Comparison of ENCODE assay signal across 10 cellular contexts in genomic region chr3:14428087-14429067, GRCh38. TPM values are rescaled to one million over a fixed set of nuclear protein-coding genes. Genes with fewer than 3 reads are reported as not detected.
DNase-seq lines count a peak whose midpoint lies in the region; ATAC-seq and TF ChIP-seq lines count a peak whose summit lies in the region.
"Had no signal": no experiment of that assay in that cellular context is flagged by ENCODE, and none has a peak within 500 bp of the region (broad histone marks: within the 10 kb centered on the region; RNA-seq: fewer than 3 reads in every experiment).

No MANE protein-coding gene starts in this region.

- no peak overlapping the region for H2AFZ ChIP-seq in OCI-LY3 (ENCODE audit: low read depth, low read length)

- H3K4me3 Mint-ChIP-seq in glutamatergic neuron (ENCODE audit: unreplicated experiment), result no peak overlapping the region

- peaks cover 87% of the 10 kb centered on the region for H3K79me2 ChIP-seq in OCI-LY3 (ENCODE audit: low read length)

- no peak for ATAC-seq in GM19452 (IDR thresholded peaks at IDR 0.05; ENCODE audit: unreplicated experiment)
- ATAC-seq: HCT116 had no signal

- no peak overlapping the region for H3K27ac Mint-ChIP-seq in glutamatergic neuron (ENCODE audit: unreplicated experiment)

- POLR2A ChIA-PET in GM10248 (lab: Yijun Ruan, JAX), result no interaction called here

- H3K36me3 Mint-ChIP-seq in glutamatergic neuron (ENCODE audit: unreplicated experiment), result no peaks in the 10 kb centered on the region

- no peaks in the 10 kb centered on the region for H4K20me1 ChIP-seq in OCI-LY3 (ENCODE audit: insufficient read depth, low read length)

- H3K27me3 Mint-ChIP-seq in glutamatergic neuron (ENCODE audit: unreplicated experiment), result peaks cover 13% of the 10 kb centered on the region

- H3K36me3 ChIP-seq in OCI-LY3 (replicated peaks; ENCODE audit: low read depth, low read length), result peaks cover 31% of the 10 kb centered on the region

- H3K27ac ChIP-seq in OCI-LY3 (ENCODE audit: low read length), result peak overlapping the region; percentile 98

- CTCF ChIA-PET in GM10248 (lab: Yijun Ruan, JAX), result interaction anchor here (0.7 to 3.1 kb wide), 6 partner anchors 9 to 33 kb away, joined by 3 to 14 read pairs (median 3); partner anchors contain the start of gene SLC6A6

- DNase-seq in GM10248 (ENCODE audit: extremely low spot score) (peak; percentile 52), astrocyte of the hippocampus (ENCODE audit: low read depth, low spot score) (peak; percentile 32), kidney tubule cell (ENCODE audit: low spot score) (no peak), glutamatergic neuron (no peak), NCI-H1694 (lab: John Stamatoyannopoulos, UW) (no peak)
- DNase-seq in stimulated activated CD4-positive, alpha-beta T cell treated with anti-CD3 and anti-CD28 coated beads, Interleukin-15, amount 100 ng/mL, for 24 hours, result peak; percentile 59
- DNase-seq: SHP77 had no signal

- peaks cover 4% of the 10 kb centered on the region for H3K9me3 Mint-ChIP-seq in glutamatergic neuron (ENCODE audit: unreplicated experiment)

- H3K4me2 ChIP-seq in OCI-LY3 (ENCODE audit: low read length), result peak overlapping the region; percentile 63

- H3K9ac ChIP-seq in OCI-LY3 (ENCODE audit: low read length), result peak overlapping the region; percentile 43

- peaks cover 100% of the 10 kb centered on the region for H3K4me1 ChIP-seq in OCI-LY3 (ENCODE audit: low read length)

- H3K4me1 Mint-ChIP-seq in glutamatergic neuron (ENCODE audit: low read depth, unreplicated experiment), result peaks cover 15% of the 10 kb centered on the region

- no peaks in the 10 kb centered on the region for H3K27me3 ChIP-seq in OCI-LY3 (ENCODE audit: low read depth, low read length)

- no peaks in the 10 kb centered on the region for H3K9me3 ChIP-seq in OCI-LY3 (ENCODE audit: insufficient read depth, low read length)

- H3K4me3 ChIP-seq in OCI-LY3 (ENCODE audit: low read length), result peak overlapping the region; percentile 10; the same call in 1 of the 2 replicates

- TF ChIP-seq CTCF in GM10248 (IDR thresholded peaks at IDR 0.05; ENCODE audit: control extremely low read depth, extremely low read depth, low read depth, missing control alignments) (no peak), OCI-LY3 (IDR thresholded peaks at IDR 0.05; ENCODE audit: low read depth, low read length) (no peak), glutamatergic neuron (IDR thresholded peaks at IDR 0.05; ENCODE audit: partially characterized antibody, unreplicated experiment) (no peak)

RNA-seq across cellular contexts. Expression of gene SLC6A6, which starts 26.0 kb away (rescaled TPM):
- total RNA-seq in glutamatergic neuron (ENCODE audit: unreplicated experiment), result 21.9 TPM

Comparison
In these comparisons a context has a peak if more than half of its experiments do, and no peak if none do; other contexts are left out.
1. DNase-seq: peak in GM10248 (single experiment), astrocyte of the hippocampus (single experiment) and stimulated activated CD4-positive, alpha-beta T cell treated with anti-CD3 and anti-CD28 coated beads, Interleukin-15, amount 100 ng/mL, for 24 hours (single experiment); none in kidney tubule cell (single experiment), glutamatergic neuron (single experiment) and NCI-H1694 (single experiment).